ENCODE assay signal across 8 cellular contexts in the genomic region with DNA sequence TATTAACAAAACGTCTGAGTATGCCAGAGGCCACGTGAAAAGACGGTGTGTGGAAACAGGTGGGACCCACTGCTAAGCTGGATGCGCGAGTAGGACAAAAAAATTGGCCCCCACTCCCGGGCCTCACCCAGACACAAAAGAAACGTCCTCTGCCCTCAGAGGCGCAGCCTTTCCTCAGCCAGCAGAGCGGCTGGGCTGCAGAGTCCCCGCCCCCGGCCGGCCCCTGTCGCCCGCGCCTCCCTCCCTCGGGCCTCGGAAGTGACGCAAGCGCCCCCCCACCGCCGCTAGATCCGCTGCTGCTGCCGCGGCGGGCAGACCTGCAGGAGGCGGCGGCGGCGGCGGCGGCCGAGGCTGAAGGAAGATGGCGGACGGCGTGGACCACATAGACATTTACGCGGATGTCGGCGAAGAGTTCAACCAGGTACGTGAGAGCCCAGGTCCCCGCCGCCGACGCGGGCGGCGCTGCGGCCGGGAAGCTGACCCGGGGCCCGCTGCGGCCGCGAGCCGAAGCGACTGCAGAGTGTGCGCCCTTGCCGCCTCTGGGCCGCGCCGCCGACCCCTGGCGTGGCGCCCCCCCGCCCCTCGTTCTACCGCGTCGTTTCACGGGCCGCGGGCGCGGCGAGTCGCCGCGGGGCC. TPM values are rescaled to one million over a fixed set of nuclear protein-coding genes. Genes with fewer than 3 reads are reported as not detected.
A peak's percentile ranks its signal among the peaks of the same experiment; 100 is the strongest.
DNase-seq lines count a peak whose midpoint lies in the region; ATAC-seq and TF ChIP-seq lines count a peak whose summit lies in the region.

A gene with protein sequence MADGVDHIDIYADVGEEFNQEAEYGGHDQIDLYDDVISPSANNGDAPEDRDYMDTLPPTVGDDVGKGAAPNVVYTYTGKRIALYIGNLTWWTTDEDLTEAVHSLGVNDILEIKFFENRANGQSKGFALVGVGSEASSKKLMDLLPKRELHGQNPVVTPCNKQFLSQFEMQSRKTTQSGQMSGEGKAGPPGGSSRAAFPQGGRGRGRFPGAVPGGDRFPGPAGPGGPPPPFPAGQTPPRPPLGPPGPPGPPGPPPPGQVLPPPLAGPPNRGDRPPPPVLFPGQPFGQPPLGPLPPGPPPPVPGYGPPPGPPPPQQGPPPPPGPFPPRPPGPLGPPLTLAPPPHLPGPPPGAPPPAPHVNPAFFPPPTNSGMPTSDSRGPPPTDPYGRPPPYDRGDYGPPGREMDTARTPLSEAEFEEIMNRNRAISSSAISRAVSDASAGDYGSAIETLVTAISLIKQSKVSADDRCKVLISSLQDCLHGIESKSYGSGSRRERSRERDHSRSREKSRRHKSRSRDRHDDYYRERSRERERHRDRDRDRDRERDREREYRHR (plus strand): TSS at position 284 of the 636 bp plus-strand sequence. CDS start 78 bp downstream, at position 362.

- peak within 1 kb of the TSS; percentile 78 for H3K4me2 ChIP-seq in OCI-LY3 (ENCODE audit: low read length)

- H3K79me2 ChIP-seq in OCI-LY3 (ENCODE audit: low read length): peaks cover 54% of the 10 kb centered on the region

- peak within 1 kb of the TSS; percentile 97 for H3K27ac Mint-ChIP-seq in endothelial cell (ENCODE audit: unreplicated experiment)

- ATAC-seq in GM21528 (IDR thresholded peaks at IDR 0.05; ENCODE audit: low FRiP score, unreplicated experiment): peak; percentile 92

- peak within 1 kb of the TSS; percentile 75 for H3K27ac ChIP-seq in OCI-LY3 (ENCODE audit: low read length)

- peaks cover 27% of the 10 kb centered on the region for H3K4me1 Mint-ChIP-seq in endothelial cell (ENCODE audit: unreplicated experiment)

- peaks cover 5% of the 10 kb centered on the region for H3K36me3 Mint-ChIP-seq in endothelial cell (ENCODE audit: low read depth, unreplicated experiment)

- H4K20me1 ChIP-seq in OCI-LY3 (ENCODE audit: insufficient read depth, low read length): peaks cover 41% of the 10 kb centered on the region

- peaks cover 2% of the 10 kb centered on the region for H3K36me3 ChIP-seq in OCI-LY3 (replicated peaks; ENCODE audit: low read depth, low read length)

- H3K4me3 ChIP-seq in OCI-LY3 (ENCODE audit: low read length): peak within 1 kb of the TSS; percentile 97

- peak within 1 kb of the TSS; percentile 95 for H3K9ac ChIP-seq in OCI-LY3 (ENCODE audit: low read length)

- H3K4me1 ChIP-seq in OCI-LY3 (ENCODE audit: low read length): peaks cover 38% of the 10 kb centered on the region

- H3K27me3 Mint-ChIP-seq in endothelial cell (ENCODE audit: unreplicated experiment): peaks cover 4% of the 10 kb centered on the region

- no peaks in the 10 kb centered on the region for H3K9me3 ChIP-seq in OCI-LY3 (ENCODE audit: insufficient read depth, low read length)

- TF ChIP-seq CTCF in OCI-LY3 (IDR thresholded peaks at IDR 0.05; ENCODE audit: low read depth, low read length) (no peak), endothelial cell (IDR thresholded peaks at IDR 0.05; ENCODE audit: unreplicated experiment) (no peak)

- DNase-seq in DMS 273 treated with DMSO at 0.1 percent for 48 hours (lab: John Stamatoyannopoulos, UW) (peak; percentile 64), HuH-7.5 (ENCODE audit: low spot score) (peak; percentile 86), endothelial cell (ENCODE audit: low spot score) (peak; percentile 98), midbrain (lab: John Stamatoyannopoulos, UW) (peak; percentile 97)
- DNase-seq in activated CD8-positive, alpha-beta memory T cell treated with anti-CD3 and anti-CD28 coated beads, Interleukin-2, amount 50 U/mL, for 48 hours: peak; percentile 97
- DNase-seq in stimulated activated CD8-positive, alpha-beta memory T cell treated with anti-CD3 and anti-CD28 coated beads, Interleukin-15, amount 100 ng/mL, for 48 hours (ENCODE audit: low read depth in 2 of 2): peak; percentile 96 to 97

- peak within 1 kb of the TSS; percentile 100 for H3K4me3 Mint-ChIP-seq in endothelial cell (ENCODE audit: unreplicated experiment)

- H2AFZ ChIP-seq in OCI-LY3 (ENCODE audit: low read depth, low read length): peak within 1 kb of the TSS; percentile 93

- no peaks in the 10 kb centered on the region for H3K9me3 Mint-ChIP-seq in endothelial cell (ENCODE audit: unreplicated experiment)

- H3K27me3 ChIP-seq in OCI-LY3 (ENCODE audit: low read depth, low read length): no peaks in the 10 kb centered on the region

RNA-seq across cellular contexts. Expression of the gene that starts here (rescaled TPM):
- 90.8 TPM for total RNA-seq in endothelial cell (ENCODE audit: unreplicated experiment)

Comparison
In these comparisons a context has a peak if more than half of its experiments do, and no peak if none do; other contexts are left out.
1. Peak in every context shown above with its lines: DNase-seq, ATAC-seq, H3K4me3 ChIP-seq and H3K27ac ChIP-seq.